In genomic region chr7:845731-846130, GRCh38 we compare ENCODE assay signal across 16 cellular contexts. TPM values are rescaled to one million over a fixed set of nuclear protein-coding genes. Genes with fewer than 3 reads are reported as not detected.
DNase-seq lines count a peak whose midpoint lies in the region; ATAC-seq and TF ChIP-seq lines count a peak whose summit lies in the region.
"Had no signal": no experiment of that assay in that cellular context is flagged by ENCODE, and none has a peak within 500 bp of the region (broad histone marks: within the 10 kb centered on the region; RNA-seq: fewer than 3 reads in every experiment).

No MANE protein-coding gene starts in this region.

- peaks cover 57% of the 10 kb centered on the region for H3K36me3 Mint-ChIP-seq in endothelial cell (ENCODE audit: low read depth, unreplicated experiment)

- 0 out of 2 replicates have a peak overlapping the region, but pooled peaks have one; percentile 22 for H3K27ac ChIP-seq in HCT116 (ENCODE audit: low read depth, low read length)
- H3K27ac ChIP-seq in RWPE1: peak overlapping the region; percentile 43
- no peak overlapping the region for H3K27ac ChIP-seq in osteoblast (ENCODE audit: low read depth, low read length)
- no peak overlapping the region for H3K27ac ChIP-seq in body of pancreas
- H3K27ac ChIP-seq: BLaER1 treated with 17β-estradiol and CSF1 and Interleukin-3, amounts not matched to agents 10 nM and 100 nM had no signal

- BruUV-seq in HCT116 (replicated peaks; lab: Mats Ljungman, UMichigan): no TSS peak

- H4K20me1 ChIP-seq in HCT116 (ENCODE audit: insufficient read depth) (no peaks in the 10 kb centered on the region), osteoblast (ENCODE audit: insufficient read depth, low read length) (peaks cover 7% of the 10 kb centered on the region)

- H3K4me1 ChIP-seq in HCT116 (ENCODE audit: control insufficient read depth in 1 of 2, insufficient read depth in 2 of 2, low read length in 2 of 2) (peaks cover 6 to 16% of the 10 kb centered on the region in 2 experiments; a peak in 3 of 4 replicates), osteoblast (ENCODE audit: insufficient read depth, low read length) (no peaks in the 10 kb centered on the region), body of pancreas (no peaks in the 10 kb centered on the region)
- H3K4me1 ChIP-seq: BLaER1 treated with 17β-estradiol and CSF1 and Interleukin-3, amounts not matched to agents 10 nM and 100 nM had no signal

- H3K36me3 ChIP-seq in HCT116 (ENCODE audit: control insufficient read depth in 1 of 2, insufficient read depth in 2 of 2, low read length in 2 of 2) (peaks cover 25 to 45% of the 10 kb centered on the region in 2 experiments; a peak in 3 of 4 replicates), osteoblast (ENCODE audit: insufficient read depth, low read length) (peaks cover 38% of the 10 kb centered on the region), body of pancreas (replicated peaks in 1 of 2; ENCODE audit: insufficient read depth in 1 of 2, low read depth in 2 of 2) (peaks cover 15 to 22% of the 10 kb centered on the region in 2 donors)

- intact Hi-C loops in HCT116 (cut with micrococcal nuclease) (no loop called here), body of pancreas (cut with DNase I) (no loop called here)

- no peaks in the 10 kb centered on the region for H3K9me2 ChIP-seq in HCT116 (ENCODE audit: insufficient read depth)

- H3K27ac Mint-ChIP-seq in endothelial cell (ENCODE audit: unreplicated experiment): no peak overlapping the region
- H3K27ac Mint-ChIP-seq: CD8-positive, alpha-beta T cell; GM23338; HFFc6 had no signal

- TF ChIP-seq CTCF in HCT116 (IDR thresholded peaks at IDR 0.05 in 2 of 3, conservative IDR thresholded peaks at IDR 0.05 in 1 of 3; ENCODE audit: borderline replicate concordance in 1 of 3, insufficient read depth in 1 of 3, low read depth in 2 of 3, low read length in 2 of 3) (no peak), RWPE1 (conservative IDR thresholded peaks at IDR 0.05; ENCODE audit: low read depth) (no peak), endothelial cell (IDR thresholded peaks at IDR 0.05; ENCODE audit: unreplicated experiment) (no peak), osteoblast (IDR thresholded peaks at IDR 0.05; ENCODE audit: extremely low read depth, low read depth, low read length) (no peak), body of pancreas (IDR thresholded peaks at IDR 0.05) (no peak)

- POLR2A ChIA-PET in HCT116 (lab: Charles Lee): no interaction called here
- POLR2A ChIA-PET in RWPE1 (lab: Yijun Ruan, JAX; ENCODE audit: low non-redundant PET): no interaction called here

- H3K27me3 Mint-ChIP-seq in endothelial cell (ENCODE audit: unreplicated experiment): peaks cover 7% of the 10 kb centered on the region
- H3K27me3 Mint-ChIP-seq: B cell had no signal

- peaks cover 73% of the 10 kb centered on the region for H3K79me2 ChIP-seq in HCT116 (ENCODE audit: insufficient read depth, low read length)
- H3K79me2 ChIP-seq in osteoblast (ENCODE audit: insufficient read depth, low read length): peaks cover 36% of the 10 kb centered on the region

- RAD21 ChIA-PET in HCT116 (lab: Charles Lee; ENCODE audit: low non-redundant PET in 1 of 2, low total read pairs in 2 of 2, uncharacterized antibody in 2 of 2, unreplicated experiment in 2 of 2): no interaction called here

- H3K4me1 Mint-ChIP-seq in endothelial cell (ENCODE audit: unreplicated experiment): no peaks in the 10 kb centered on the region
- H3K4me1 Mint-ChIP-seq: B cell, GM23338 had no signal

- 90 to 92% methylated on average over 11 of the region's 11 CpGs for WGBS in body of pancreas, 2 donors

- TF ChIP-seq POLR2A in HCT116 (IDR thresholded peaks at IDR 0.05; ENCODE audit: borderline replicate concordance, extremely low read depth, insufficient read depth, insufficient read length): no peak
- no peak for TF ChIP-seq POLR2A in body of pancreas (IDR thresholded peaks at IDR 0.05)

- H3K4me3 ChIP-seq in HCT116 (replicated peaks in 1 of 2; ENCODE audit: low read depth in 1 of 2, low read length in 2 of 2) (no peak overlapping the region), osteoblast (ENCODE audit: insufficient read depth, low read length) (no peak overlapping the region), body of pancreas (no peak overlapping the region)
- H3K4me3 ChIP-seq: BLaER1 treated with 17β-estradiol and CSF1 and Interleukin-3, amounts not matched to agents 10 nM and 100 nM; GM23338 had no signal

- H3K9ac ChIP-seq in HCT116 (ENCODE audit: low read length): no peak overlapping the region
- H3K9ac ChIP-seq: BLaER1 treated with 17β-estradiol and CSF1 and Interleukin-3, amounts not matched to agents 10 nM and 100 nM had no signal

- no peaks in the 10 kb centered on the region for H3K9me3 Mint-ChIP-seq in endothelial cell (ENCODE audit: unreplicated experiment)
- H3K9me3 Mint-ChIP-seq: CD8-positive, alpha-beta T cell; HFFc6 had no signal

- peak overlapping the region; percentile 35; the same call in 1 of the 2 replicates for H3K4me2 ChIP-seq in HCT116 (ENCODE audit: low read length)
- H3K4me2 ChIP-seq in osteoblast (ENCODE audit: insufficient read depth, low read length): no peak overlapping the region
- H3K4me2 ChIP-seq: BLaER1 treated with 17β-estradiol and CSF1 and Interleukin-3, amounts not matched to agents 10 nM and 100 nM; GM23338 had no signal

- CTCF ChIA-PET in HCT116 (lab: Charles Lee) (interaction anchor here (0.8 to 1.7 kb wide), 2 partner anchors 9 to 28 kb away, joined by 3 to 5 read pairs; no protein-coding TSS in a partner anchor), RWPE1 (lab: Yijun Ruan, JAX) (interaction anchor here (1.2 kb wide), 1 partner anchor 59 kb away, joined by 4 read pairs; no protein-coding TSS in a partner anchor)

- ATAC-seq in HCT116: 0 out of 2 replicates have a peak, but pooled peaks have one; percentile 27
- no peak for ATAC-seq in HG03439 (IDR thresholded peaks at IDR 0.05; ENCODE audit: unreplicated experiment)
- ATAC-seq in body of pancreas: no peak
- ATAC-seq: CD8-positive, alpha-beta T cell; GM23338 had no signal

- TF ChIP-seq RAD21 in HCT116 (IDR thresholded peaks at IDR 0.05; ENCODE audit: low read depth): no peak

- H3K27me3 ChIP-seq in HCT116 (ENCODE audit: insufficient read depth, low read length) (no peaks in the 10 kb centered on the region), osteoblast (ENCODE audit: insufficient read depth, low read length) (no peaks in the 10 kb centered on the region), body of pancreas (no peaks in the 10 kb centered on the region)
- H3K27me3 ChIP-seq: BLaER1 treated with 17β-estradiol and CSF1 and Interleukin-3, amounts not matched to agents 10 nM and 100 nM had no signal

- no peaks in the 10 kb centered on the region for H3K9me3 ChIP-seq in HCT116 (ENCODE audit: control insufficient read depth in 1 of 2, insufficient read depth in 1 of 2, low read depth in 1 of 2, low read length in 2 of 2)
- H3K9me3 ChIP-seq in osteoblast (ENCODE audit: low read depth, low read length): no peaks in the 10 kb centered on the region
- H3K9me3 ChIP-seq in body of pancreas: no peaks in the 10 kb centered on the region

- H3K4me3 Mint-ChIP-seq in endothelial cell (ENCODE audit: unreplicated experiment): peak overlapping the region; percentile 77
- H3K4me3 Mint-ChIP-seq: B cell; CD8-positive, alpha-beta T cell; GM23338; HFFc6 had no signal

- H2AFZ ChIP-seq in HCT116 (ENCODE audit: low read depth, low read length, poor library complexity, severe bottlenecking) (no peak overlapping the region), osteoblast (ENCODE audit: low read length) (no peak overlapping the region)
- H2AFZ ChIP-seq: GM23338 had no signal

- DNase-seq in HCT116 (ENCODE audit: low read depth, low spot score) (no peak), RWPE1 (ENCODE audit: low spot score) (no peak), endothelial cell (ENCODE audit: low spot score) (no peak), osteoblast (ENCODE audit: insufficient read length, low spot score, missing footprints) (peak; percentile 49), body of pancreas (no peak)
- DNase-seq: Calu3; CD8-positive, alpha-beta T cell; DMS79 treated with DMSO at 0.1 percent for 48 hours; GF-D8; HCEC 1CT; HFFc6; IMR-90 had no signal

TF ChIP-seq in HCT116, 20 proteins besides CTCF, POLR2A, EP300 and RAD21 (continues in another document):
- no peak for TF ChIP-seq SIN3A (IDR thresholded peaks at IDR 0.05; ENCODE audit: low read depth)
- TF ChIP-seq JUND (IDR thresholded peaks at IDR 0.05): no peak
- TF ChIP-seq ZBTB33 (IDR thresholded peaks at IDR 0.05; ENCODE audit: extremely low read depth, insufficient replicate concordance, low read length): no peak
- no peak for TF ChIP-seq CEBPB (IDR thresholded peaks at IDR 0.05; ENCODE audit: low read depth)
- no peak for TF ChIP-seq ZFX (IDR thresholded peaks at IDR 0.05)
- no peak for TF ChIP-seq EZH2 (IDR thresholded peaks at IDR 0.05)
- no peak for TF ChIP-seq ATF3 (IDR thresholded peaks at IDR 0.05)
- TF ChIP-seq SP1 (IDR thresholded peaks at IDR 0.05; ENCODE audit: low read depth): no peak
- no peak for TF ChIP-seq FOSL1 (IDR thresholded peaks at IDR 0.05; ENCODE audit: low read depth)

RNA-seq across cellular contexts. Expression of gene SUN1, which starts 13.5 kb away (rescaled TPM):
- total RNA-seq in HCT116 (2021; ENCODE audit: unreplicated experiment) (181 TPM), endothelial cell (ENCODE audit: unreplicated experiment) (150 TPM), osteoblast (109 and 126 TPM in 2 replicates), body of pancreas (100 to 1,000 TPM in 1 of 2 donors, 10 to 100 TPM in 1; 75.8 to 122 TPM)
- 211 and 224 TPM in 2 replicates for polyA plus RNA-seq in HCT116 (2012)

RNA-seq across cellular contexts. Expression of gene GET4, which starts 30.6 kb away (rescaled TPM):
- total RNA-seq in HCT116 (2021; ENCODE audit: unreplicated experiment): 44.8 TPM
- 42.1 and 43.4 TPM in 2 replicates for polyA plus RNA-seq in HCT116 (2012)
- total RNA-seq in endothelial cell (ENCODE audit: unreplicated experiment): 61.3 TPM
- 17.7 and 18.9 TPM in 2 replicates for total RNA-seq in osteoblast
- 10 to 100 TPM; 34.8 to 42.2 TPM for total RNA-seq in body of pancreas

Comparison
In these comparisons a context has a peak if more than half of its experiments do, and no peak if none do; other contexts are left out.
1. H3K27ac ChIP-seq: peak in HCT116 (single experiment) and RWPE1 (single experiment); none in osteoblast (single experiment) and body of pancreas (0 of 4).